ENCODE assay signal across 8 cellular contexts in the genomic region with DNA sequence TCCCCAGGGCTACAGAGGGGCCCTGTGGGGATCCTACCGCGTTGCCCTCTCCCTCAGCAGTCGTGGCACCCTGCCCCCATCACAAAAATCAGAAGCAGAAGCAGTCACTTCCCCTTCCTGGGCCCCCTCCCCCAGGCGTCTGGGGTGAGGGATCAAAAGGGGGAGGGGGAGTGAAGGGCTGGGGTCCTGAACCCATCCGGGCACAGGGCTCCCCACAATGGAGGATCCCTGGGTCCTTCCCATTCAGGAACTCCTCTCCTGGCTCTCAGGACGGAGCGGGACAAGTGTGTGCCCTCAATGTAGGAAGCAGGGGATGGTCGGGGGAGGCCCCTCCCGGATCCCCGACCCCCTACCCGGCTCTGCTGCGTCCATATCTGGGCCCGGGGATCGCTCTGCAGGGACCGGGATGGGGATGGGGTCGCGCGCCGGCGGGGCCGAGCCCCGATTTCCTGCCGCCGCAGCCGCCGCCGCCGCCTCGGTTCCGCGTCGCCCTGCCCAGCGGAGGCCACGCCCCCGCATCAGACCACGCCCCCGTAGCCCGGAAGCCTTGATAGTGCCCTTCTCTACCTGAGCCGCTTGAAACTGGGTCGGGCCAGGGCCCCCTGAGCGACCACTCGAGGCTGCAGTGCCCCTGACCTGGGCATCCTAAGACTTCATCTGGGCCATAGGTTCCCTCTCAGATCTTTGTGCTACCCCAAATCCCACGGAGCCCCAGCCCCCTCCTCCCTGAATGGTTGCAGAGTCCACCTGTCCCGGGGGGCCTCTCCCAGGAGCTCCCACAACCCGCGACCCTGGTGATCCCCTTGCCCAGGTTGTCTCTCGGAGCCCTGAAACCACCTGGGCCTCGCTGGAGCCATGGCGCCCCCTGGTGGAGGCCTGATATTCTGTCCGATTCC. TPM values are rescaled to one million over a fixed set of nuclear protein-coding genes. Genes with fewer than 3 reads are reported as not detected.
DNase-seq lines count a peak whose midpoint lies in the region; ATAC-seq, FAIRE-seq and TF ChIP-seq lines count a peak whose summit lies in the region.

A gene with protein sequence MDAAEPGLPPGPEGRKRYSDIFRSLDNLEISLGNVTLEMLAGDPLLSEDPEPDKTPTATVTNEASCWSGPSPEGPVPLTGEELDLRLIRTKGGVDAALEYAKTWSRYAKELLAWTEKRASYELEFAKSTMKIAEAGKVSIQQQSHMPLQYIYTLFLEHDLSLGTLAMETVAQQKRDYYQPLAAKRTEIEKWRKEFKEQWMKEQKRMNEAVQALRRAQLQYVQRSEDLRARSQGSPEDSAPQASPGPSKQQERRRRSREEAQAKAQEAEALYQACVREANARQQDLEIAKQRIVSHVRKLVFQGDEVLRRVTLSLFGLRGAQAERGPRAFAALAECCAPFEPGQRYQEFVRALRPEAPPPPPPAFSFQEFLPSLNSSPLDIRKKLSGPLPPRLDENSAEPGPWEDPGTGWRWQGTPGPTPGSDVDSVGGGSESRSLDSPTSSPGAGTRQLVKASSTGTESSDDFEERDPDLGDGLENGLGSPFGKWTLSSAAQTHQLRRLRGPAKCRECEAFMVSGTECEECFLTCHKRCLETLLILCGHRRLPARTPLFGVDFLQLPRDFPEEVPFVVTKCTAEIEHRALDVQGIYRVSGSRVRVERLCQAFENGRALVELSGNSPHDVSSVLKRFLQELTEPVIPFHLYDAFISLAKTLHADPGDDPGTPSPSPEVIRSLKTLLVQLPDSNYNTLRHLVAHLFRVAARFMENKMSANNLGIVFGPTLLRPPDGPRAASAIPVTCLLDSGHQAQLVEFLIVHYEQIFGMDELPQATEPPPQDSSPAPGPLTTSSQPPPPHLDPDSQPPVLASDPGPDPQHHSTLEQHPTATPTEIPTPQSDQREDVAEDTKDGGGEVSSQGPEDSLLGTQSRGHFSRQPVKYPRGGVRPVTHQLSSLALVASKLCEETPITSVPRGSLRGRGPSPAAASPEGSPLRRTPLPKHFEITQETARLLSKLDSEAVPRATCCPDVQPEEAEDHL (minus strand): TSS at position 500 of the 896 bp plus-strand sequence. CDS start 128 bp downstream, at position 372.

- H3K56ac ChIP-seq in IMR-90 (ENCODE audit: extremely low read depth, insufficient read depth, low read length), result peak within 1 kb of the TSS; percentile 41; the same call in 1 of the 2 replicates

- H3K4me1 ChIP-seq in IMR-90 (ENCODE audit: control insufficient read depth, insufficient read depth, low read length) (0 out of 2 replicates have a peak, but pooled peaks cover 2% of the 10 kb centered on the region), testis (peaks cover 4% of the 10 kb centered on the region)

- no TSS peak for BruUV-seq in IMR-90 (replicated peaks; lab: Mats Ljungman, UMichigan)

- intact Hi-C loops in IMR-90 (cut with micrococcal nuclease) (loop anchor here (1.0 to 5.0 kb wide), 2 partner anchors 91 to 111 kb away; no protein-coding TSS in a partner anchor), testis (cut with DNase I; ENCODE audit: low total_unique reads) (no loop called here)

- H4K91ac ChIP-seq in IMR-90 (ENCODE audit: insufficient read depth, low read depth, low read length), result no peak within 1 kb of the TSS; the same call in 1 of the 2 replicates

- 6% methylated on average over 18 of the region's 50 CpGs; no CpG with 5 or more reads in 1 of the 2 experiments for WGBS in IMR-90 (ENCODE audit: extremely low coverage in 2 of 2, insufficient read length in 1 of 2), 2 experiments
- 0% methylated on average over 13 to 50 of the region's 50 CpGs for WGBS in testis, 2 donors

- H2BK20ac ChIP-seq in IMR-90 (ENCODE audit: low read depth, low read length), result no peak within 1 kb of the TSS

- H3K9me1 ChIP-seq in IMR-90 (ENCODE audit: insufficient read depth, low read length), result peaks cover 3% of the 10 kb centered on the region; the same call in 1 of the 2 replicates

- ATAC-seq in GM21423 (IDR thresholded peaks at IDR 0.05; ENCODE audit: unreplicated experiment) (peak; percentile 72), IMR-90 (ENCODE audit: low read depth) (peak; percentile 89)

- TF ChIP-seq RAD21 in IMR-90 (IDR thresholded peaks at IDR 0.05; ENCODE audit: low read length), result peak; percentile 88

- peak within 1 kb of the TSS; percentile 18 for H2BK5ac ChIP-seq in IMR-90 (ENCODE audit: low read depth, low read length, poor library complexity, severe bottlenecking)

- in situ Hi-C loops in IMR-90 (cut with MboI; ENCODE audit: low sequenced_read_pairs), result loop anchor here (5.0 to 25.0 kb wide), 2 partner anchors 106 to 256 kb away; a partner anchor contains a TSS

- dilution Hi-C loops in IMR-90 (cut with HindIII; ENCODE audit: low sequenced_read_pairs, unreplicated experiment), result no loop called here

- DNase-seq in D341Med (ENCODE audit: low spot score), result peak; percentile 89
- DNase-seq in IMR-90, result peak; percentile 29
- peak; percentile 76 for DNase-seq in SIG-M5 treated with dmso at 0.1 percent for 504 hours (lab: John Stamatoyannopoulos, UW; ENCODE audit: unreplicated experiment)
- DNase-seq in activated effector memory CD4-positive, alpha-beta T cell treated with anti-CD3 and anti-CD28 coated beads, Interleukin-2, amount 50 U/mL, for 16 hours, result peak; percentile 94
- peak; percentile 84 to 90 for DNase-seq in frontal cortex (ENCODE audit: low spot score in 2 of 2)
- DNase-seq in nucleus accumbens (lab: John Stamatoyannopoulos, UW), result peak in 41 of 56 donors; percentile 6 to 81 (median 42)
- DNase-seq in testis, result peak; percentile 77

- H3K4ac ChIP-seq in IMR-90 (ENCODE audit: low read depth, low read length), result peak within 1 kb of the TSS; percentile 73

- H3K23ac ChIP-seq in IMR-90 (ENCODE audit: low read depth, low read length), result peak within 1 kb of the TSS; percentile 84

- peak within 1 kb of the TSS; percentile 79 for H2AK5ac ChIP-seq in IMR-90 (ENCODE audit: low read depth, low read length)

- H3K18ac ChIP-seq in IMR-90 (ENCODE audit: low read depth, low read length), result no peak within 1 kb of the TSS

- POLR2A ChIA-PET in IMR-90 (lab: Charles Lee; ENCODE audit: unreplicated experiment), result no interaction called here

- H2AFZ ChIP-seq in IMR-90 (replicated peaks; ENCODE audit: low read length, poor library complexity), result peak within 1 kb of the TSS; percentile 94

- H3K27ac ChIP-seq in IMR-90 (ENCODE audit: insufficient read depth, low read length) (peak within 1 kb of the TSS; percentile 37), testis (peak within 1 kb of the TSS; percentile 12 to 55)

- H3K4me2 ChIP-seq in IMR-90 (ENCODE audit: low read depth, low read length), result peak within 1 kb of the TSS; percentile 91

- CTCF ChIA-PET in IMR-90 (lab: Yijun Ruan, JAX), result interaction anchor here (0.9 to 1.7 kb wide), 4 partner anchors 10 to 114 kb away, joined by 3 to 11 read pairs (median 4); no protein-coding TSS in a partner anchor

- H3K27me3 ChIP-seq in IMR-90 (ENCODE audit: control insufficient read depth, insufficient read depth, low read length) (no peaks in the 10 kb centered on the region), testis (no peaks in the 10 kb centered on the region)

- H2BK120ac ChIP-seq in IMR-90 (ENCODE audit: low read depth, low read length), result no peak within 1 kb of the TSS

- H3K9ac ChIP-seq in IMR-90 (ENCODE audit: low read depth, low read length), result peak within 1 kb of the TSS; percentile 73

- H2AK9ac ChIP-seq in IMR-90 (replicated peaks; ENCODE audit: low read depth, low read length, poor library complexity), result peak within 1 kb of the TSS; percentile 94

- H3K79me1 ChIP-seq in IMR-90 (ENCODE audit: low read depth in 1 of 2, low read length in 2 of 2), result peaks cover 3 to 19% of the 10 kb centered on the region in 2 experiments

- H4K20me1 ChIP-seq in IMR-90 (ENCODE audit: insufficient read depth, low read length), result 0 out of 2 replicates have a peak, but pooled peaks cover 3% of the 10 kb centered on the region

- FAIRE-seq in frontal cortex (lab: Jason Lieb, UNC), result no peak

- peak within 1 kb of the TSS; percentile 20 to 49; a peak in 1 of 4 replicates for H4K8ac ChIP-seq in IMR-90 (ENCODE audit: low read depth in 2 of 2, low read length in 2 of 2)

- H3K9me3 ChIP-seq in IMR-90 (ENCODE audit: control insufficient read depth, insufficient read depth, low read length), result no peaks in the 10 kb centered on the region
- H3K9me3 ChIP-seq in testis, result no peaks in the 10 kb centered on the region

- peaks cover 29% of the 10 kb centered on the region for H3K36me3 ChIP-seq in IMR-90 (ENCODE audit: control insufficient read depth, insufficient read depth, low read length)
- no peaks in the 10 kb centered on the region for H3K36me3 ChIP-seq in testis (ENCODE audit: low read depth, missing control alignments)

- TF ChIP-seq CTCF in IMR-90 (conservative IDR thresholded peaks at IDR 0.05; ENCODE audit: low read depth, low read length) (peak; percentile 80), testis (IDR thresholded peaks at IDR 0.05) (peak; percentile 91 to 95 (median 93))

- H3K4me3 ChIP-seq in IMR-90 (ENCODE audit: insufficient read depth, low read depth, low read length) (peak within 1 kb of the TSS; percentile 69), testis (peak within 1 kb of the TSS; percentile 58 to 80)

- no peak within 1 kb of the TSS for H2BK15ac ChIP-seq in IMR-90 (ENCODE audit: low read depth, low read length)

- peak within 1 kb of the TSS; percentile 67 for H3K14ac ChIP-seq in IMR-90 (replicated peaks; ENCODE audit: low read depth, low read length)

- TF ChIP-seq POLR2A in IMR-90 (IDR thresholded peaks at IDR 0.05; ENCODE audit: low read depth, low read length) (no peak), testis (IDR thresholded peaks at IDR 0.05) (no peak)

- 0 out of 2 replicates have a peak within 1 kb of the TSS, but pooled peaks have one; percentile 29 for H4K5ac ChIP-seq in IMR-90 (ENCODE audit: low read depth, low read length)

TF ChIP-seq in IMR-90, 13 proteins besides CTCF, POLR2A, EP300 and RAD21:
- peak; percentile 87 for TF ChIP-seq SMC3 (IDR thresholded peaks at IDR 0.05; ENCODE audit: low read depth, low read length)
- TF ChIP-seq MXI1 (IDR thresholded peaks at IDR 0.05; ENCODE audit: borderline replicate concordance, low read depth, low read length), result no peak
- TF ChIP-seq RFX5 (IDR thresholded peaks at IDR 0.05; ENCODE audit: low read depth, low read length), result no peak

RNA-seq across cellular contexts. Expression of the gene that starts here (rescaled TPM):
- total RNA-seq in IMR-90 (2012; rRNA removed), result 4.1 and 4.4 TPM in 2 replicates
- 10.9 and 11.0 TPM in 2 replicates for polyA plus RNA-seq in IMR-90 (2012; rRNA removed)
- polyA plus RNA-seq in IMR-90 (2012; cell fraction: cytosol; rRNA removed), result 6.2 and 7.6 TPM in 2 replicates
- 54.8 and 78.0 TPM in 2 replicates for polyA plus RNA-seq in IMR-90 (2012; cell fraction: nucleus; rRNA removed; ENCODE audit: low replicate concordance)
- total RNA-seq in frontal cortex, result 15.1 TPM
- total RNA-seq in testis, result 10 to 100 TPM; 13.4 to 15.2 TPM
- polyA plus RNA-seq in testis (ENCODE audit: insufficient read depth, low read depth, low replicate concordance), result 8.8 TPM

Comparison
In these comparisons a context has a peak if more than half of its experiments do, and no peak if none do; other contexts are left out.
1. Peak in every context shown above with its lines: DNase-seq, ATAC-seq, H3K4me3 ChIP-seq and H3K27ac ChIP-seq.
2. DNase-seq: peak in every context shown above with its lines; median percentile 94 in activated effector memory CD4-positive, alpha-beta T cell treated with anti-CD3 and anti-CD28 coated beads, Interleukin-2, amount 50 U/mL, for 16 hours; 89 in D341Med; 87 in frontal cortex; 77 in testis; 76 in SIG-M5 treated with dmso at 0.1 percent for 504 hours; 42 in nucleus accumbens; 29 in IMR-90.